ENCODE assay signal across 8 cellular contexts in the genomic region with DNA sequence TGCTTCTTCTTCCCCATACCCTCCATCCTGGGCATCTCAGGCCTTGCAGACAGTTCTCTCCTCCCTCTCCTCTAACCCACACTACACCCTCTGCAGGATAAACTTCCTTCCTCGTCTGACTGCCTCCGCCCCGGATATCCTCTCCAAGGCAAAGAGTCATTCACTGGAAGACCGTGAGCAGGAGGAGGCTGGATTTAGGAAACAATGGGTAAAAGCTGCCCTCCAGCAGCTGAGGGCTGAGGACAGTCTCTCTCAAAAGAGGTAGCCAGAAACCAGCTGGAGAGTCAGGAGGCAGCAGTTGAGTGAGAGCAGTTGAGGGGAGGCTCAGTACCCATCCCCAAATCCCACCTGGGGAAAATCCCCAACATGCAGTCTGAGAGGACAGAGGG. TPM values are rescaled to one million over a fixed set of nuclear protein-coding genes. Genes with fewer than 3 reads are reported as not detected.
A peak's percentile ranks its signal among the peaks of the same experiment; 100 is the strongest.
DNase-seq lines count a peak whose midpoint lies in the region; ATAC-seq, FAIRE-seq and TF ChIP-seq lines count a peak whose summit lies in the region.

No MANE protein-coding gene starts in this region.

- POLR2A ChIA-PET in K562 (lab: Yijun Ruan, JAX) = interaction anchor here (1.1 to 1.4 kb wide), 2 partner anchors 9 to 19 kb away, joined by 5 to 6 read pairs; no protein-coding TSS in a partner anchor

- no peak overlapping the region for H3K27ac ChIP-seq in K562 (ENCODE audit: extremely low read depth, low read depth, low read length)
- peak overlapping the region; percentile 93 to 97 for H3K27ac ChIP-seq in liver (ENCODE audit: low read depth in 1 of 2, low read length in 2 of 2)

- no peak for ATAC-seq in K562

- TF ChIP-seq RAD21 in K562 (CRISPR knock-in tag; conservative IDR thresholded peaks at IDR 0.05 in 1 of 2, IDR thresholded peaks at IDR 0.05 in 1 of 2) (no peak), liver (IDR thresholded peaks at IDR 0.05) (peak in 1 of 2 donors; percentile 3)

- peaks cover 0 to 6% of the 10 kb centered on the region in 2 experiments; a peak in 1 of 5 replicates for H3K27me3 ChIP-seq in K562 (ENCODE audit: control insufficient read depth in 2 of 2, insufficient read depth in 2 of 2, low read length in 2 of 2)
- H3K27me3 ChIP-seq in liver (ENCODE audit: control insufficient read depth in 4 of 4, insufficient read depth in 4 of 4, low read length in 3 of 4) = no peaks in the 10 kb centered on the region

- no peak overlapping the region for H2AFZ ChIP-seq in K562 (ENCODE audit: low read depth, low read length)

- TF ChIP-seq CTCF in K562 (IDR thresholded peaks at IDR 0.05 in 2 of 3, conservative IDR thresholded peaks at IDR 0.05 in 1 of 3; ENCODE audit: insufficient read depth in 2 of 3, low read depth in 1 of 3, low read length in 3 of 3) (no peak), liver (IDR thresholded peaks at IDR 0.05; ENCODE audit: low read depth, low read length, missing input control) (no peak)

- H3K36me3 ChIP-seq in K562 (ENCODE audit: control insufficient read depth, insufficient read depth, low read length) (no peaks in the 10 kb centered on the region), liver (ENCODE audit: control insufficient read depth in 4 of 4, insufficient read depth in 3 of 4, low read depth in 1 of 4, low read length in 3 of 4) (no peaks in the 10 kb centered on the region)

- FAIRE-seq in K562 (lab: Jason Lieb, UNC) (no peak), urothelium cell line (lab: Jason Lieb, UNC) (no peak)

- no peak for TF ChIP-seq POLR2A in K562 (conservative IDR thresholded peaks at IDR 0.05)

- no peaks in the 10 kb centered on the region for H3K9me1 ChIP-seq in K562 (ENCODE audit: control insufficient read depth, insufficient read depth, low read length)

- intact Hi-C loops in K562 (cut with micrococcal nuclease) = no loop called here

- in situ Hi-C loops in K562 (cut with MboI) = no loop called here

- H3K4me3 ChIP-seq in K562 = no peak overlapping the region
- peak overlapping the region; percentile 38 to 96 (median 87) for H3K4me3 ChIP-seq in liver (ENCODE audit: low read depth in 1 of 3, low read length in 3 of 3)

- H3K9ac ChIP-seq in K562 (ENCODE audit: insufficient read depth in 1 of 2, low read depth in 2 of 2, low read length in 2 of 2) (peak overlapping the region in 1 of 2 experiments; percentile 12; a peak in 1 of 4 replicates), liver (ENCODE audit: low read depth in 1 of 2, low read length in 2 of 2) (peak overlapping the region; percentile 56 to 58)

- no peaks in the 10 kb centered on the region for H3K9me3 ChIP-seq in K562 (replicated peaks; ENCODE audit: control insufficient read depth, insufficient read depth, low read depth, low read length)
- H3K9me3 ChIP-seq in liver (ENCODE audit: control insufficient read depth in 4 of 4, low read length in 3 of 4) = no peaks in the 10 kb centered on the region

- CTCF ChIA-PET in K562 (lab: Yijun Ruan, JAX; ENCODE audit: low intra/inter-chr PET ratio) = interaction anchor here (1.0 kb wide), 1 partner anchor 23 kb away, joined by 5 read pairs; no protein-coding TSS in a partner anchor

- WGBS in K562 (ENCODE audit: insufficient coverage, low coverage, missing lambda C conversion rate) = 34% methylated on average over 4 of the region's 4 CpGs
- WGBS in liver = 19% methylated on average over 4 of the region's 4 CpGs

- TSS peak; percentile 39 for BruUV-seq in K562 (replicated peaks; lab: Mats Ljungman, UMichigan)

- DNase-seq in GDM1 (lab: John Stamatoyannopoulos, UW) = peak; percentile 42
- peak; percentile 49 to 80 for DNase-seq in NCI-H2081 (lab: John Stamatoyannopoulos, UW)
- DNase-seq in K562 (ENCODE audit: extremely low read depth in 1 of 4, low spot score in 3 of 4) = no peak
- peak; percentile 36 for DNase-seq in urothelium cell line (ENCODE audit: low spot score)
- no peak for DNase-seq in putamen (ENCODE audit: low spot score)
- no peak for DNase-seq in amygdala (lab: John Stamatoyannopoulos, UW)
- no peak for DNase-seq in NCI-H2227 (lab: John Stamatoyannopoulos, UW; ENCODE audit: unreplicated experiment)

- no peak for TF ChIP-seq EP300 in K562 (IDR thresholded peaks at IDR 0.05; ENCODE audit: low read length)

- no peaks in the 10 kb centered on the region for H3K79me2 ChIP-seq in K562 (ENCODE audit: control insufficient read depth, insufficient read depth, low read length)

- H3K4me1 ChIP-seq in K562 (replicated peaks in 1 of 2; ENCODE audit: control insufficient read depth in 2 of 2, insufficient read depth in 2 of 2, low read length in 2 of 2) (peaks cover 11 to 13% of the 10 kb centered on the region in 2 experiments), liver (ENCODE audit: control insufficient read depth in 4 of 4, insufficient read depth in 4 of 4, low read length in 3 of 4) (peaks cover 29 to 71% (median 63%) of the 10 kb centered on the region in 4 donors)

- no peak overlapping the region for H3K4me2 ChIP-seq in K562 (ENCODE audit: insufficient read depth, low read length)

- no peaks in the 10 kb centered on the region for H4K20me1 ChIP-seq in K562 (replicated peaks; ENCODE audit: control insufficient read depth, insufficient read depth, low read length)

TF ChIP-seq in K562, 482 proteins besides CTCF, POLR2A, EP300 and RAD21 (continues in another document):
- TF ChIP-seq CCAR2 (IDR thresholded peaks at IDR 0.05; ENCODE audit: low read depth, low read length) = no peak

RNA-seq across cellular contexts. Expression of a gene that starts 1.4 kb away (rescaled TPM):
- total RNA-seq in K562 (2011; cell fraction: chromatin; rRNA removed; ENCODE audit: low replicate concordance) = 6.5 and 10.3 TPM in 2 replicates
- 7.0 and 7.5 TPM in 2 replicates for total RNA-seq in K562 (2011; cell fraction: nucleolus; rRNA removed)
- 7.3 and 8.9 TPM in 2 replicates for total RNA-seq in K562 (2011; cell fraction: nucleoplasm; rRNA removed)
- total RNA-seq in K562 (2014; rRNA removed) = 23.7 and 30.8 TPM in 2 replicates
- 19.6 and 22.6 TPM in 2 replicates for total RNA-seq in K562 (2014; rRNA removed; fragmentation: Illumina TruSeq; extraction: Trizol)
- total RNA-seq in K562 (2015; rRNA removed; fragmentation: Illumina TruSeq; extraction: Trizol) = 28.3 and 30.3 TPM in 2 replicates
- 25.7 and 28.2 TPM in 2 replicates for total RNA-seq in K562 (2021)
- polyA plus RNA-seq in K562 (2011; rRNA removed) = 21.3 and 23.7 TPM in 2 replicates
- 29.2 and 43.4 TPM in 2 replicates for polyA plus RNA-seq in K562 (2011; cell fraction: cytosol; rRNA removed)
- 14.3 and 20.0 TPM in 2 replicates for polyA plus RNA-seq in K562 (2011; cell fraction: nucleus; rRNA removed)
- 39.0 and 47.5 TPM in 2 replicates for polyA plus RNA-seq in K562 (2012)
- 34.6 and 39.4 TPM in 2 replicates for polyA plus RNA-seq in K562 (2014; fragmentation: Illumina TruSeq; extraction: Trizol)
- polyA plus RNA-seq in K562 (2014; fragmentation: Nextera tagmentation; extraction: Ambion mirVana) = 10 to 100 TPM in 1 of 2 experiments, 1 to 10 TPM in 1; 6.8 to 11.0 TPM
- polyA plus RNA-seq in K562 (2014; rRNA removed) = 24.9 and 32.1 TPM in 2 replicates
- 14.3 and 19.7 TPM in 2 replicates for polyA minus RNA-seq in K562 (2011; rRNA and poly(A)+ RNA removed)
- polyA minus RNA-seq in K562 (2011; cell fraction: cytosol; rRNA and poly(A)+ RNA removed) = 12.0 and 16.7 TPM in 2 replicates
- 7.7 and 8.8 TPM in 2 replicates for polyA minus RNA-seq in K562 (2011; cell fraction: nucleus; rRNA and poly(A)+ RNA removed)
- total RNA-seq in liver = 10 to 100 TPM; 42.7 to 96.9 TPM
- 10 to 100 TPM; 49.3 to 87.2 TPM for polyA plus RNA-seq in liver

RNA-seq across cellular contexts. Expression of a gene that starts 33.4 kb away (rescaled TPM):
- 12.5 and 15.1 TPM in 2 replicates for total RNA-seq in K562 (2011; cell fraction: chromatin; rRNA removed; ENCODE audit: low replicate concordance)
- 5.0 and 6.2 TPM in 2 replicates for total RNA-seq in K562 (2011; cell fraction: nucleolus; rRNA removed)
- 10.3 and 12.7 TPM in 2 replicates for total RNA-seq in K562 (2011; cell fraction: nucleoplasm; rRNA removed)
- 4.5 and 4.9 TPM in 2 replicates for total RNA-seq in K562 (2014; rRNA removed)
- 3.2 and 3.7 TPM in 2 replicates for total RNA-seq in K562 (2014; rRNA removed; fragmentation: Illumina TruSeq; extraction: Trizol)
- 2.9 and 3.3 TPM in 2 replicates for total RNA-seq in K562 (2015; rRNA removed; fragmentation: Illumina TruSeq; extraction: Trizol)
- total RNA-seq in K562 (2021) = 15.4 and 16.8 TPM in 2 replicates
- 0.91 TPM in 2 replicates for polyA plus RNA-seq in K562 (2011; rRNA removed)
- 0.63 and 0.92 TPM in 2 replicates for polyA plus RNA-seq in K562 (2011; cell fraction: cytosol; rRNA removed)
- polyA plus RNA-seq in K562 (2011; cell fraction: nucleus; rRNA removed) = 2.0 and 4.7 TPM in 2 replicates
- 16.3 and 25.4 TPM in 2 replicates for polyA plus RNA-seq in K562 (2012)
- polyA plus RNA-seq in K562 (2014; fragmentation: Illumina TruSeq; extraction: Trizol) = 10.7 and 13.2 TPM in 2 replicates
- polyA plus RNA-seq in K562 (2014; fragmentation: Nextera tagmentation; extraction: Ambion mirVana) = 1 to 10 TPM; 1.8 to 2.1 TPM
- polyA plus RNA-seq in K562 (2014; rRNA removed) = 4.2 and 5.6 TPM in 2 replicates
- polyA minus RNA-seq in K562 (2011; rRNA and poly(A)+ RNA removed) = 1.5 and 1.9 TPM in 2 replicates
- 3.9 and 4.1 TPM in 2 replicates for polyA minus RNA-seq in K562 (2011; cell fraction: cytosol; rRNA and poly(A)+ RNA removed)
- polyA minus RNA-seq in K562 (2011; cell fraction: nucleus; rRNA and poly(A)+ RNA removed) = 2.9 and 3.0 TPM in 2 replicates
- total RNA-seq in liver = 1 to 10 TPM; 1.2 to 2.0 TPM
- 1 to 10 TPM; 1.1 to 1.4 TPM for polyA plus RNA-seq in liver

RNA-seq across cellular contexts. Expression of a gene that starts 36.5 kb away (rescaled TPM):
- total RNA-seq in K562 (2011; cell fraction: chromatin; rRNA removed; ENCODE audit: low replicate concordance) = not detected in 2 replicates
- total RNA-seq in K562 (2011; cell fraction: nucleolus; rRNA removed) = not detected in 2 replicates
- total RNA-seq in K562 (2011; cell fraction: nucleoplasm; rRNA removed) = not detected in 2 replicates
- total RNA-seq in K562 (2014; rRNA removed) (0.27 TPM in 1 of 2 replicates, not detected in the other), K562 (2014; rRNA removed; fragmentation: Illumina TruSeq; extraction: Trizol) (not detected in 2 replicates), K562 (2015; rRNA removed; fragmentation: Illumina TruSeq; extraction: Trizol) (not detected in 2 replicates), K562 (2021) (0.11 and 0.42 TPM in 2 replicates), liver (1 to 10 TPM in 1 of 2 donors, under 1 TPM in 1; 0.67 to 1.4 TPM)
- polyA plus RNA-seq in K562 (2011; rRNA removed) (not detected in 2 replicates), K562 (2014; fragmentation: Illumina TruSeq; extraction: Trizol) (not detected in 2 replicates), K562 (2014; fragmentation: Nextera tagmentation; extraction: Ambion mirVana) (not detected), K562 (2014; rRNA removed) (not detected in 2 replicates), liver (1 to 10 TPM in 1 of 2 donors, under 1 TPM in 1; 0.36 to 2.2 TPM)
- polyA plus RNA-seq in K562 (2011; cell fraction: cytosol; rRNA removed) = 0.13 TPM in 1 of 2 replicates, not detected in the other
- polyA plus RNA-seq in K562 (2011; cell fraction: nucleus; rRNA removed) = 0.04 TPM in 1 of 2 replicates, not detected in the other
- not detected in 2 replicates for polyA plus RNA-seq in K562 (2012)
- not detected in 2 replicates for polyA minus RNA-seq in K562 (2011; rRNA and poly(A)+ RNA removed)
- not detected in 2 replicates for polyA minus RNA-seq in K562 (2011; cell fraction: cytosol; rRNA and poly(A)+ RNA removed)
- not detected in 2 replicates for polyA minus RNA-seq in K562 (2011; cell fraction: nucleus; rRNA and poly(A)+ RNA removed)

Comparison
In these comparisons a context has a peak if more than half of its experiments do, and no peak if none do; other contexts are left out.
1. DNase-seq: peak in GDM1 (single experiment), NCI-H2081 (2 of 2) and urothelium cell line (single experiment); none in K562 (0 of 4), putamen (single experiment), amygdala (0 of 56) and NCI-H2227 (single experiment).